1 cellular context compared by ENCODE assay signal in the genomic region with DNA sequence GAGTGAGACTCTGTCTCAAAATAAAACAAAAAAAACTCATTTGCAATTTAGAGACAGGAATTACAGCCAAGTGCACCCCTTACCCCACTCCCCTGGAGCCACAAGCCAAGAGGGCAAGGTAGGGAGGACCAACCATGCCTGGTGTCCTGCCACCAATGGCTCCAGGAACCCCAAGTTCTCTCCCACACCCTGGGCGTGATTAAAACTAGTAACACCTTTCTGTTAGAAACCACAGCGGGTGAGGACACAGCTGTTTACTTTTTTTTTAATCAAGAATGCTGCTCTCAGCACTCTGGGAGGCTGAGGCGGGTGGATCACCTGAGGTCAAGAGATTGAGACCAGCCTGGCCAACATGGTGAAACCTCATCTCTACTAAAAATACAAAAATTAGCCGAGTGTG.
TF ChIP-seq lines count a peak whose summit lies in the region.

No MANE protein-coding gene starts in this region.

TF ChIP-seq in WTC11, 78 proteins besides CTCF, POLR2A, EP300 and RAD21 (continued from another document):
- TF ChIP-seq, protein P1, sequence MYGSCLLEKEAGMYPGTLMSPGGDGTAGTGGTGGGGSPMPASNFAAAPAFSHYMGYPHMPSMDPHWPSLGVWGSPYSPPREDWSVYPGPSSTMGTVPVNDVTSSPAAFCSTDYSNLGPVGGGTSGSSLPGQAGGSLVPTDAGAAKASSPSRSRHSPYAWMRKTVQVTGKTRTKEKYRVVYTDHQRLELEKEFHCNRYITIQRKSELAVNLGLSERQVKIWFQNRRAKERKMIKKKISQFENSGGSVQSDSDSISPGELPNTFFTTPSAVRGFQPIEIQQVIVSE (CRISPR knock-in tag; IDR thresholded peaks at IDR 0.05; ENCODE audit: borderline replicate concordance), result no peak
